Comparison of ENCODE assay signal across 20 cellular contexts in the genomic region with DNA sequence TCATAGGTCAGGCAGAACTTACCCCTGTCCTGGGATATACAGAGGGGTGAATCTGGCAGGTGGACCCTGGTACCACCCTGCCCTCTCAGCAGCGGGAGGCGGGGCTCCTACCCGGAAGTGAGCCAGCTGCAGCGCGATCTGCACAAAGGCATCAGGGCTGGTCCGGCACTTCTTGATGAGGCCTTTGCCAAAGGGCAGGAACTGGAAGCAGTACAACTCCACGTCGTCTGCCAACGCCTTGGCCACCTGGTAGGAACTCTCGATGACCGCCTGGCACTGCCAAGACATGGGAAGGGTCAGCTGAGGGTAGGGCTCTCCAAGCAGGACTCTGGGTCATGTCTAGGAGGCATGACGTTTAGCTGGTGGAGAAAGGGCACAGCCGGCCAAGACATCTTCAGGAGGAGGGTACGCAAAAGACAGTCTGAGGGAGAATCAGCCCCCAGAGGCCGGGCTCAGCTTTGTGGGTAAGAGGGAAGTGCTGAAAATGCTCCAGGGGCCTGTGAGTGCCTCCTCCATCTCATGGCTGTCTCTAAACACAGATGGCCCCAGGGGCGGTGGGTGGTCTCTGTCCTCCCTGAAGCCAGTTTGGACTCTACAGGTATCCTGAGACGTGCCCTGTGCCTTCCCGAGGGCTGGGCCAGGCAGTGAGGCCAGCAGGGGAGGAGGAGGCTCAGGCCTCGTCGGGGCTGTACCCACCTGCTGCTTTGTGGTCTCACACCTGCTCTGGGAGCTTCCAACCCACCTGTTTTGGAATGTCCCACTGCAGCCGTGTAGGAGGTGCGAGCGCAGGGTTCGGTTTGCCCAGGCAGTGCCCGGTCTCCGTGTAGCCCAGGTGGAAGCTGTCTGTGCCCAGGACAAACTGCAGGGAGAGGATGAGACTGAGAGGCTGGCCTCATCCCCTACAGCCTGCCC. TPM values are rescaled to one million over a fixed set of nuclear protein-coding genes. Genes with fewer than 3 reads are reported as not detected.
"Had no signal": no experiment of that assay in that cellular context is flagged by ENCODE, and none has a peak within 500 bp of the region (broad histone marks: within the 10 kb centered on the region; RNA-seq: fewer than 3 reads in every experiment).

No MANE protein-coding gene starts in this region.

- H3K4me1 ChIP-seq: testis, upper lobe of right lung had no signal

- H3K36me3 ChIP-seq: upper lobe of right lung had no signal

- H3K9me3 ChIP-seq: esophagus squamous epithelium, right atrium auricular region, testis, upper lobe of right lung had no signal

- H3K27me3 ChIP-seq: esophagus squamous epithelium, right atrium auricular region, testis, upper lobe of right lung had no signal

- H3K27ac ChIP-seq: esophagus squamous epithelium, right atrium auricular region, skin epidermis, testis, upper lobe of right lung had no signal

- H3K4me3 ChIP-seq: esophagus squamous epithelium, right atrium auricular region, skin epidermis, testis, upper lobe of right lung had no signal

- DNase-seq: activated B cell treated with CpG ODN at 0.5 μM for 24 hours; activated CD8-positive, alpha-beta memory T cell treated with anti-CD3 and anti-CD28 coated beads for 24 hours; activated CD8-positive, alpha-beta memory T cell treated with anti-CD3 and anti-CD28 coated beads, Interleukin-2, amount 50 U/mL, for 48 hours; activated gamma-delta T cell; activated T-cell treated with anti-CD3 and anti-CD28 coated beads, Interleukin-2, amount 50 U/mL, for 48 hours; dermis blood vessel endothelial cell; effector memory CD8-positive, alpha-beta T cell; esophagus squamous epithelium; immature natural killer cell; kidney glomerular epithelial cell; nucleus accumbens; testis; upper lobe of right lung had no signal

- ATAC-seq: effector memory CD8-positive, alpha-beta T cell; natural killer cell treated with Interleukin-12 subunit alpha and Interleukin-12 subunit beta and Interleukin-15 and Interleukin-18, amount 100 ng/mL, for 72 hours; upper lobe of right lung had no signal

RNA-seq across cellular contexts. Expression of a gene that starts 8.8 kb away (rescaled TPM):
- total RNA-seq: activated B cell treated with CpG ODN at 0.5 μM for 24 hours; astrocyte; chondrocyte; dermis blood vessel endothelial cell; lower leg skin; natural killer cell treated with Interleukin-12 subunit alpha and Interleukin-12 subunit beta and Interleukin-15 and Interleukin-18, amount 100 ng/mL, for 72 hours; progenitor cell of endocrine pancreas; right atrium auricular region; upper lobe of right lung had no signal

RNA-seq across cellular contexts. Expression of a gene that starts 25.8 kb away (rescaled TPM):
- total RNA-seq: dermis blood vessel endothelial cell, progenitor cell of endocrine pancreas, right atrium auricular region had no signal
